ENCODE assay signal across 18 cellular contexts in genomic region chr13:57612568-57612967, GRCh38. TPM values are rescaled to one million over a fixed set of nuclear protein-coding genes. Genes with fewer than 3 reads are reported as not detected.
DNase-seq lines count a peak whose midpoint lies in the region; TF ChIP-seq lines count a peak whose summit lies in the region.
"Had no signal": no experiment of that assay in that cellular context is flagged by ENCODE, and none has a peak within 500 bp of the region (broad histone marks: within the 10 kb centered on the region; RNA-seq: fewer than 3 reads in every experiment).

No MANE protein-coding gene starts in this region.

- H3K4me3 ChIP-seq in SU-DHL-6 (ENCODE audit: insufficient read depth, low read length, poor library complexity, severe bottlenecking) (no peak overlapping the region), osteoblast (ENCODE audit: insufficient read depth, low read length) (no peak overlapping the region)
- H3K4me3 ChIP-seq: GM23248, HAP-1 had no signal

- TF ChIP-seq CTCF in SU-DHL-6 (IDR thresholded peaks at IDR 0.05; ENCODE audit: insufficient read depth, low read length, poor library complexity, severe bottlenecking): no peak
- TF ChIP-seq CTCF in osteoblast (IDR thresholded peaks at IDR 0.05; ENCODE audit: extremely low read depth, low read depth, low read length): no peak

- H3K27me3 ChIP-seq in SU-DHL-6 (ENCODE audit: low read length) (no peaks in the 10 kb centered on the region), osteoblast (ENCODE audit: insufficient read depth, low read length) (no peaks in the 10 kb centered on the region)

- DNase-seq in NCI-H82 (lab: John Stamatoyannopoulos, UW) (peak; percentile 17), NCI-H82 treated with DMSO at 0.1 percent for 48 hours (lab: John Stamatoyannopoulos, UW; ENCODE audit: unreplicated experiment) (no peak), HEK293T (ENCODE audit: extremely low spot score) (no peak), osteoblast (ENCODE audit: insufficient read length, low spot score, missing footprints) (peak; percentile 13), GM03348 (ENCODE audit: low spot score) (no peak), NCI-H510A treated with DMSO at 0.1 percent for 48 hours (lab: John Stamatoyannopoulos, UW) (no peak), SKM-1 (lab: John Stamatoyannopoulos, UW; ENCODE audit: unreplicated experiment) (no peak)
- DNase-seq: C1 segment of cervical spinal cord; Calu3; CD4-positive, alpha-beta memory T cell; COR-L47; DMS53; DMS79 treated with DMSO at 0.1 percent for 48 hours; GF-D8; GM23248 had no signal

- H3K4me1 ChIP-seq in osteoblast (ENCODE audit: insufficient read depth, low read length): no peaks in the 10 kb centered on the region
- H3K4me1 ChIP-seq: HAP-1 had no signal

- H3K4me2 ChIP-seq in SU-DHL-6 (ENCODE audit: low read depth, low read length, poor library complexity, severe bottlenecking) (no peak overlapping the region), osteoblast (ENCODE audit: insufficient read depth, low read length) (no peak overlapping the region)

- no peaks in the 10 kb centered on the region for H3F3A ChIP-seq in SU-DHL-6 (ENCODE audit: insufficient read depth)

- H3K79me2 ChIP-seq in SU-DHL-6 (ENCODE audit: insufficient read depth, low read length) (no peaks in the 10 kb centered on the region), osteoblast (ENCODE audit: insufficient read depth, low read length) (no peaks in the 10 kb centered on the region)

- H3K9me3 ChIP-seq in SU-DHL-6 (ENCODE audit: insufficient read depth, low read length): no peaks in the 10 kb centered on the region
- H3K9me3 ChIP-seq in osteoblast (ENCODE audit: low read depth, low read length): no peaks in the 10 kb centered on the region
- H3K9me3 ChIP-seq: HAP-1 had no signal

- H3K9me2 ChIP-seq in SU-DHL-6 (replicated peaks; ENCODE audit: insufficient read depth, low read length): no peaks in the 10 kb centered on the region

- POLR2A ChIA-PET in HEK293T (lab: Yijun Ruan, JAX): no interaction called here

- H2AFZ ChIP-seq in SU-DHL-6 (ENCODE audit: low read depth, low read length, severe bottlenecking) (peak overlapping the region; percentile 14), osteoblast (ENCODE audit: low read length) (no peak overlapping the region)
- H2AFZ ChIP-seq: GM23248 had no signal

- H3K36me3 ChIP-seq in SU-DHL-6 (ENCODE audit: low read length) (no peaks in the 10 kb centered on the region), osteoblast (ENCODE audit: insufficient read depth, low read length) (no peaks in the 10 kb centered on the region)
- H3K36me3 ChIP-seq: HAP-1 had no signal

- CTCF ChIA-PET in HEK293T (lab: Yijun Ruan, JAX): no interaction called here

- no peak overlapping the region for H3K9ac ChIP-seq in SU-DHL-6 (ENCODE audit: low read length)
- H3K9ac ChIP-seq: GM23248 had no signal

- H3K27ac ChIP-seq in SU-DHL-6 (ENCODE audit: low read depth, low read length) (no peak overlapping the region), osteoblast (ENCODE audit: low read depth, low read length) (no peak overlapping the region)
- H3K27ac ChIP-seq: GM23248 had no signal

- H4K20me1 ChIP-seq in SU-DHL-6 (ENCODE audit: low read depth, low read length) (no peaks in the 10 kb centered on the region), osteoblast (ENCODE audit: insufficient read depth, low read length) (no peaks in the 10 kb centered on the region)

TF ChIP-seq in HEK293T, 16 proteins besides CTCF, POLR2A, EP300 and RAD21:
- TF ChIP-seq CTBP1 (IDR thresholded peaks at IDR 0.05; ENCODE audit: borderline replicate concordance) (no peak), PKNOX1 (IDR thresholded peaks at IDR 0.05) (peak; percentile 44; the same call in 1 of the 2 replicates), L3MBTL2 (conservative IDR thresholded peaks at IDR 0.05) (no peak), HDGF (IDR thresholded peaks at IDR 0.05; ENCODE audit: borderline replicate concordance) (no peak)

RNA-seq across cellular contexts. Expression of gene PCDH17, which starts 19.0 kb away (rescaled TPM):
- under 0.01 and 0.59 TPM in 2 replicates for total RNA-seq in osteoblast
- total RNA-seq: Calu3; CD4-positive, alpha-beta memory T cell; G401; GM23248 had no signal

Comparison
In these comparisons a context has a peak if more than half of its experiments do, and no peak if none do; other contexts are left out.
1. DNase-seq: peak in NCI-H82 (single experiment) and osteoblast (single experiment); none in NCI-H82 treated with DMSO at 0.1 percent for 48 hours (single experiment), HEK293T (single experiment), GM03348 (single experiment), NCI-H510A treated with DMSO at 0.1 percent for 48 hours (single experiment) and SKM-1 (single experiment).